8 cellular contexts compared by ENCODE assay signal in the genomic region with DNA sequence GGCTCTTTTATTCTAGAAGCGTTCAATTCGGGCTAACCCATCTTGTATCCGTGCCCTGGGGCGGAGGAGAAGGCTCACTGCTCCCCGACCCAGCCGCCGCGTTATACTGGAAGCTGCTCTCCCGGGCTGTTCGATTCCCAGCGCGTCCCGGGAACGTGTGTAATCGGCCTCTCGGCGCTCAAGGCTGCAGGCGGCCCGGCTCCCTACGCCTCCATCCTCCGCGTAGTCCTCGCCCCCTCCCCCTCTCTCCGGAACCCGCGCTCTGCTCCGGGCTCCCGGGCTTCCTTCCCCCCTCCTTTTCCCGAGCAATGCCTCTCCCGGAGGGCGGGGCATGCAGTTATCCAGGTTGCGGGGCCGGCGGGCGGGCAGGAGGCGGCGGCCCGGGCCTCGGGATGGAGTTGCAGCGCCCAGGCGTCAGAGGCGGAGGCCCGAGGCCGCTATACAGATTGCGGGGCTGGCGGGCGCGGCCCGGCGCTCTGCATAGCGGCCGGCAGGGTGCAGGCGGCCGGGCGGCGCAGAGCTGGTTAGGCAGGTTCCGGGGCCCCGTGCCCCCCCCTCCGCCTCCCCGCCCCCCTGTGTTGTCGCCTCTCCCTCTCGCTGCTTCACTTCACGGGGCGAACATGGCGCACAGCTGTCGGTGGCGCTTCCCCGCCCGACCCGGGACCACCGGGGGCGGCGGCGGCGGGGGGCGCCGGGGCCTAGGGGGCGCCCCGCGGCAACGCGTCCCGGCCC. TPM values are rescaled to one million over a fixed set of nuclear protein-coding genes. Genes with fewer than 3 reads are reported as not detected.
A peak's percentile ranks its signal among the peaks of the same experiment; 100 is the strongest.
DNase-seq lines count a peak whose midpoint lies in the region; ATAC-seq, FAIRE-seq and TF ChIP-seq lines count a peak whose summit lies in the region.

A gene (plus strand): TSS at position 600 of the 732 bp plus-strand sequence. CDS start 21 bp downstream, at position 621.

- peak; percentile 93 for DNase-seq in GM13977 (ENCODE audit: low spot score)
- DNase-seq in NCI-H187 treated with DMSO at 0.1 percent for 48 hours (lab: John Stamatoyannopoulos, UW): peak; percentile 85
- peak; percentile 89 to 97 (median 91) for DNase-seq in T-helper 2 cell
- peak; percentile 64 to 98 (median 95) for DNase-seq in anterior cingulate cortex (lab: John Stamatoyannopoulos, UW)
- DNase-seq in right atrium auricular region (ENCODE audit: low spot score): peak; percentile 94
- DNase-seq in pulmonary artery endothelial cell (ENCODE audit: low read depth, low spot score): peak; percentile 91
- DNase-seq in urothelium cell line (ENCODE audit: low spot score): peak; percentile 90

- FAIRE-seq in urothelium cell line (lab: Jason Lieb, UNC): no peak

- H3K27ac ChIP-seq in right atrium auricular region: peak within 1 kb of the TSS; percentile 92 to 94

- peaks cover 0 to 52% of the 10 kb centered on the region in 2 donors for H3K4me1 ChIP-seq in right atrium auricular region

- peak; percentile 44 for ATAC-seq in HG02943 (IDR thresholded peaks at IDR 0.05; ENCODE audit: low read depth, unreplicated experiment)

- peak; percentile 100 for TF ChIP-seq CTCF in GM13977 (IDR thresholded peaks at IDR 0.05; ENCODE audit: extremely low read depth, insufficient read depth, missing control alignments)
- no peak for TF ChIP-seq CTCF in right atrium auricular region (IDR thresholded peaks at IDR 0.05)

- H3K36me3 ChIP-seq in right atrium auricular region: no peaks in the 10 kb centered on the region

- in situ Hi-C loops in GM13977 (cut with MboI; ENCODE audit: low pct_unique_long_range_greater_than_20kb, low sequenced_read_pairs, unreplicated experiment): no loop called here

- peak within 1 kb of the TSS; percentile 86 to 99 for H3K4me3 ChIP-seq in right atrium auricular region

- no peaks in the 10 kb centered on the region for H3K27me3 ChIP-seq in right atrium auricular region

- H3K9me3 ChIP-seq in right atrium auricular region: no peaks in the 10 kb centered on the region

RNA-seq across cellular contexts. Expression of the gene that starts here (rescaled TPM):
- 10 to 100 TPM; 28.1 to 41.7 TPM for total RNA-seq in right atrium auricular region
- total RNA-seq in pulmonary artery endothelial cell: 20.0 and 29.7 TPM in 2 replicates

Comparison
In these comparisons a context has a peak if more than half of its experiments do, and no peak if none do; other contexts are left out.
1. Peak in every context shown above with its lines: DNase-seq, ATAC-seq, H3K4me3 ChIP-seq and H3K27ac ChIP-seq.